Comparison of ENCODE assay signal across 1 cellular context in the genomic region with DNA sequence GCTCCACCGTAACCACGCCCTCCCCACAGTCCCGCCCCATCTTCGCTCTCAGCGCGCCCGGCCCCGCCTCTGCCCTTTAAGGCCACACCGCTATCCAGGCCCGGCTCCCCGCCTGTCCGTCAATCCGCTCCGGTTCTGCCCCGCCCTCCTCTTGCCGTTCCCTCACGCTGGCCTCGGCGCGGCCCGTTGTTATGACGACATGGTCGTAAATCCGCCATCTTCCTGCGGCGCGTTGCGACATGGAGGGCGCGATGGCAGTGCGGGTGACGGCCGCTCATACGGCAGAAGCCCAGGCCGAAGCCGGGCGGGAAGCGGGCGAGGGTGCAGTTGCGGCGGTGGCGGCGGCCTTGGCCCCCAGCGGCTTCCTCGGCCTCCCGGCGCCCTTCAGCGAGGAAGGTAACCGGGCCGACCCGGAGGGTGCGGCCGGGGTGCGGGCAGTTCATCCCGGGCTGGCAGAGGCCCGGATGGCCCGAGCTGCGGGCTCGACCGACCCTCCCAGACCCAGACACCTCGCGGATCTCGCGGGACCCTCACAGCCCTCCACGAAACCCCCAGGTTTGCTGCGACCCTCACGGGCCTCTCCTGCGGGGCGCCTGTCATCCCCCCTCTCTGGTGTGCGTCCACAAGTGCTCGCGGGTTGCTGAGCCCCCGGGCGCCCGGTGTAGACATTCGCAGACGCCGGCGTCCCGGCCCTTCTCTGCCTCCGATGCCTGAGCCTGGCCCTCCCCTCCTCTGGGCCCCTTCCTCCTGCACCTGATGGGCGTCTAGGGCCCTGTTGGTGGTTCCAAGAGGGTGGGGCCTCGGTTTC.
TF ChIP-seq lines count a peak whose summit lies in the region.

A gene with protein sequence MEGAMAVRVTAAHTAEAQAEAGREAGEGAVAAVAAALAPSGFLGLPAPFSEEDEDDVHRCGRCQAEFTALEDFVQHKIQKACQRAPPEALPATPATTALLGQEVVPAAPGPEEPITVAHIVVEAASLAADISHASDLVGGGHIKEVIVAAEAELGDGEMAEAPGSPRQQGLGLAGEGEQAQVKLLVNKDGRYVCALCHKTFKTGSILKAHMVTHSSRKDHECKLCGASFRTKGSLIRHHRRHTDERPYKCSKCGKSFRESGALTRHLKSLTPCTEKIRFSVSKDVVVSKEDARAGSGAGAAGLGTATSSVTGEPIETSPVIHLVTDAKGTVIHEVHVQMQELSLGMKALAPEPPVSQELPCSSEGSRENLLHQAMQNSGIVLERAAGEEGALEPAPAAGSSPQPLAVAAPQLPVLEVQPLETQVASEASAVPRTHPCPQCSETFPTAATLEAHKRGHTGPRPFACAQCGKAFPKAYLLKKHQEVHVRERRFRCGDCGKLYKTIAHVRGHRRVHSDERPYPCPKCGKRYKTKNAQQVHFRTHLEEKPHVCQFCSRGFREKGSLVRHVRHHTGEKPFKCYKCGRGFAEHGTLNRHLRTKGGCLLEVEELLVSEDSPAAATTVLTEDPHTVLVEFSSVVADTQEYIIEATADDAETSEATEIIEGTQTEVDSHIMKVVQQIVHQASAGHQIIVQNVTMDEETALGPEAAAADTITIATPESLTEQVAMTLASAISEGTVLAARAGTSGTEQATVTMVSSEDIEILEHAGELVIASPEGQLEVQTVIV (plus strand): TSS at position 217 of the 808 bp plus-strand sequence. CDS start 23 bp downstream, at position 240.

TF ChIP-seq in H1, 55 proteins besides CTCF, POLR2A, EP300 and RAD21:
- TF ChIP-seq YY1 (IDR thresholded peaks at IDR 0.05; ENCODE audit: low read depth, low read length) (peak; percentile 84), SIN3A (conservative IDR thresholded peaks at IDR 0.05 in 1 of 2, IDR thresholded peaks at IDR 0.05 in 1 of 2; ENCODE audit: low read depth in 1 of 2, low read length in 2 of 2) (peak; percentile 77 to 88; a peak in 1 of 4 replicates), CTBP2 (IDR thresholded peaks at IDR 0.05; ENCODE audit: borderline replicate concordance, insufficient read depth, insufficient read length, low read length) (no peak), PHF8 (conservative IDR thresholded peaks at IDR 0.05; ENCODE audit: low read depth, low read length) (peak; percentile 100), CHD2 (IDR thresholded peaks at IDR 0.05; ENCODE audit: low read length) (peak; percentile 85), SRF (IDR thresholded peaks at IDR 0.05; ENCODE audit: low read depth, low read length) (no peak), KDM4A (IDR thresholded peaks at IDR 0.05; ENCODE audit: low read depth, low read length, severe bottlenecking) (peak; percentile 63), TAF7 (optimal IDR thresholded peaks at IDR 0.05; ENCODE audit: borderline replicate concordance, low read depth, low read length) (peak; percentile 94), SAP30 (IDR thresholded peaks at IDR 0.05; ENCODE audit: insufficient read depth, insufficient replicate concordance, low read length) (no peak), POLR2AphosphoS5 (IDR thresholded peaks at IDR 0.05; ENCODE audit: low read depth, low read length) (peak; percentile 94), CREB1 (IDR thresholded peaks at IDR 0.05) (peak; percentile 97), TAF1 (IDR thresholded peaks at IDR 0.05; ENCODE audit: low read depth, low read length) (peak; percentile 98), GABPA (IDR thresholded peaks at IDR 0.05; ENCODE audit: borderline replicate concordance, insufficient read depth, low read length) (peak; percentile 40; the same call in 1 of the 2 replicates), TBP (IDR thresholded peaks at IDR 0.05; ENCODE audit: low read depth, low read length) (peak; percentile 89), CEBPB (IDR thresholded peaks at IDR 0.05; ENCODE audit: low read depth, low read length) (peak; percentile 92), SP4 (IDR thresholded peaks at IDR 0.05; ENCODE audit: low read length) (0 out of 2 replicates have a peak, but pooled peaks have one; percentile 51), SP2 (IDR thresholded peaks at IDR 0.05; ENCODE audit: low read length) (no peak), ASH2L (IDR thresholded peaks at IDR 0.05; ENCODE audit: low read length) (no peak)
- TF ChIP-seq, protein P1, sequence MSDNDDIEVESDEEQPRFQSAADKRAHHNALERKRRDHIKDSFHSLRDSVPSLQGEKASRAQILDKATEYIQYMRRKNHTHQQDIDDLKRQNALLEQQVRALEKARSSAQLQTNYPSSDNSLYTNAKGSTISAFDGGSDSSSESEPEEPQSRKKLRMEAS (IDR thresholded peaks at IDR 0.05): peak; percentile 67
- TF ChIP-seq, protein P2, sequence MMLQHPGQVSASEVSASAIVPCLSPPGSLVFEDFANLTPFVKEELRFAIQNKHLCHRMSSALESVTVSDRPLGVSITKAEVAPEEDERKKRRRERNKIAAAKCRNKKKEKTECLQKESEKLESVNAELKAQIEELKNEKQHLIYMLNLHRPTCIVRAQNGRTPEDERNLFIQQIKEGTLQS (IDR thresholded peaks at IDR 0.05; ENCODE audit: insufficient read depth, low read depth, low read length): peak; percentile 96
